In genomic region chr15:73904026-73904815, GRCh38 we compare ENCODE assay signal across 23 cellular contexts. TPM values are rescaled to one million over a fixed set of nuclear protein-coding genes. Genes with fewer than 3 reads are reported as not detected.
A peak's percentile ranks its signal among the peaks of the same experiment; 100 is the strongest.
DNase-seq lines count a peak whose midpoint lies in the region; ATAC-seq, FAIRE-seq and TF ChIP-seq lines count a peak whose summit lies in the region.
"Had no signal": no experiment of that assay in that cellular context is flagged by ENCODE, and none has a peak within 500 bp of the region (broad histone marks: within the 10 kb centered on the region; RNA-seq: fewer than 3 reads in every experiment).

No MANE protein-coding gene starts in this region.

- H3K36me3 ChIP-seq in HEK293 (ENCODE audit: control insufficient read depth in 2 of 2, insufficient read depth in 1 of 2, low read length in 2 of 2) (no peaks in the 10 kb centered on the region), Peyer's patch (no peaks in the 10 kb centered on the region), small intestine (ENCODE audit: control insufficient read depth in 2 of 2, insufficient read depth in 2 of 2, low read length in 2 of 2) (no peaks in the 10 kb centered on the region), thyroid gland (no peaks in the 10 kb centered on the region)
- H3K36me3 ChIP-seq: BE2C had no signal

- CTCF ChIA-PET in HEK293 (lab: Yijun Ruan, JAX), result interaction anchor here (0.6 to 3.7 kb wide), 3 partner anchors 31 to 132 kb away, joined by 4 to 31 read pairs (median 15); partner anchors contain the start of gene TBC1D21

- H3K27ac ChIP-seq in HEK293 (ENCODE audit: extremely low read depth, low read depth, low read length) (no peak overlapping the region), Peyer's patch (peak overlapping the region in 1 of 4 donors; percentile 17), small intestine (ENCODE audit: low read depth in 1 of 2, low read length in 1 of 2) (peak overlapping the region in 1 of 2 donors; percentile 52), thyroid gland (no peak overlapping the region)

- TF ChIP-seq POLR2A in Peyer's patch (IDR thresholded peaks at IDR 0.05) (no peak), thyroid gland (IDR thresholded peaks at IDR 0.05) (no peak)

- DNase-seq in Peyer's patch (peak in 2 of 3 donors; percentile 56 to 71), left lobe of liver (ENCODE audit: low spot score) (no peak), small intestine (peak; percentile 94), thyroid gland (no peak)
- DNase-seq: ACHN; BE2C; C1 segment of cervical spinal cord; CD4-positive, CD25-positive, alpha-beta regulatory T cell; CD8-positive, alpha-beta memory T cell; COR-L47; DMS 273 treated with DMSO at 0.1 percent for 48 hours; DMS53; DND-41; EL; H9 had no signal

- 69 to 84% (median 74%) methylated on average over 9 of the region's 9 CpGs for WGBS in small intestine, 3 donors
- WGBS in thyroid gland, 2 donors, result 87 to 90% methylated on average over 8 to 9 of the region's 9 CpGs

- no peak for TF ChIP-seq CTCF in HEK293 (tag by site-specific recombination; IDR thresholded peaks at IDR 0.05)
- no peak for TF ChIP-seq CTCF in Peyer's patch (IDR thresholded peaks at IDR 0.05)
- no peak for TF ChIP-seq CTCF in thyroid gland (IDR thresholded peaks at IDR 0.05)

- POLR2A ChIA-PET in HEK293 (lab: Yijun Ruan, JAX), result no interaction called here

- H3K9me3 ChIP-seq in HEK293 (ENCODE audit: control insufficient read depth, insufficient read depth, low read depth, low read length), result no peaks in the 10 kb centered on the region
- H3K9me3 ChIP-seq in Peyer's patch, result no peaks in the 10 kb centered on the region
- H3K9me3 ChIP-seq in small intestine (ENCODE audit: control insufficient read depth, low read depth), result no peaks in the 10 kb centered on the region
- no peaks in the 10 kb centered on the region for H3K9me3 ChIP-seq in thyroid gland
- H3K9me3 ChIP-seq: BE2C had no signal

- no peak for FAIRE-seq in small intestine (lab: Jason Lieb, UNC)
- FAIRE-seq: A204.1, GM12878, GM19239, H1 had no signal

- intact Hi-C loops in thyroid gland (cut with DNase I), result loop anchor here (10.0 kb wide), 1 partner anchor 199 kb away; no protein-coding TSS in a partner anchor

- H3K27me3 ChIP-seq in Peyer's patch (no peaks in the 10 kb centered on the region), small intestine (ENCODE audit: control insufficient read depth in 2 of 2, insufficient read depth in 2 of 2, low read length in 2 of 2) (no peaks in the 10 kb centered on the region), thyroid gland (no peaks in the 10 kb centered on the region)
- H3K27me3 ChIP-seq: BE2C had no signal

- H3K4me3 ChIP-seq in HEK293 (ENCODE audit: low read depth, low read length) (no peak overlapping the region), Peyer's patch (no peak overlapping the region), small intestine (ENCODE audit: low read depth in 1 of 2, low read length in 2 of 2) (no peak overlapping the region), thyroid gland (replicated peaks in 1 of 3) (no peak overlapping the region)
- H3K4me3 ChIP-seq: GM12878 had no signal

- no peaks in the 10 kb centered on the region for H3K4me1 ChIP-seq in HEK293 (ENCODE audit: control insufficient read depth, insufficient read depth, low read length)
- H3K4me1 ChIP-seq in Peyer's patch, result no peaks in the 10 kb centered on the region
- H3K4me1 ChIP-seq in small intestine (ENCODE audit: control insufficient read depth in 2 of 2, insufficient read depth in 1 of 2, low read depth in 1 of 2, low read length in 1 of 2), result peaks cover 0 to 2% of the 10 kb centered on the region in 2 donors
- H3K4me1 ChIP-seq in thyroid gland, result no peaks in the 10 kb centered on the region
- H3K4me1 ChIP-seq: BE2C had no signal

- ATAC-seq in left lobe of liver, result peak; percentile 61
- ATAC-seq in GM18520 (IDR thresholded peaks at IDR 0.05; ENCODE audit: unreplicated experiment), result no peak
- ATAC-seq: GM12878 had no signal

TF ChIP-seq in HEK293, 187 proteins besides CTCF, POLR2A, EP300 and RAD21:
- peak; percentile 77; the same call in 1 of the 2 replicates for TF ChIP-seq ZNF112 (tag by site-specific recombination; IDR thresholded peaks at IDR 0.05)
- TF ChIP-seq ZNF423 (tag by site-specific recombination; IDR thresholded peaks at IDR 0.05), result no peak

RNA-seq across cellular contexts. Expression of gene LOXL1, which starts 22.0 kb away (rescaled TPM):
- 1 to 10 TPM; 1.8 to 8.3 (median 5.4) TPM for total RNA-seq in Peyer's patch
- 0.75 TPM for total RNA-seq in left lobe of liver
- 1 to 10 TPM; 2.2 to 6.1 (median 3.8) TPM for polyA plus RNA-seq in small intestine
- 10 to 100 TPM in 3 of 4 donors, 1 to 10 TPM in 1; 9.9 to 15.2 (median 12.0) TPM for total RNA-seq in thyroid gland

RNA-seq across cellular contexts. Expression of gene TBC1D21, which starts 30.9 kb away (rescaled TPM):
- total RNA-seq in Peyer's patch (not detected), left lobe of liver (not detected), thyroid gland (not detected)
- not detected for polyA plus RNA-seq in small intestine
- total RNA-seq: CD4-positive, CD25-positive, alpha-beta regulatory T cell; CD8-positive, alpha-beta memory T cell; G401; GM12878; H1; H9; HT-29 had no signal
- polyA plus RNA-seq: CD4-positive, CD25-positive, alpha-beta regulatory T cell; CD8-positive, alpha-beta memory T cell; GM12878; H1 had no signal

Comparison
In these comparisons a context has a peak if more than half of its experiments do, and no peak if none do; other contexts are left out.
1. DNase-seq: peak in Peyer's patch (2 of 3) and small intestine (single experiment); none in left lobe of liver (single experiment) and thyroid gland (0 of 2).